Comparison of ENCODE assay signal across 1 cellular context in the genomic region with DNA sequence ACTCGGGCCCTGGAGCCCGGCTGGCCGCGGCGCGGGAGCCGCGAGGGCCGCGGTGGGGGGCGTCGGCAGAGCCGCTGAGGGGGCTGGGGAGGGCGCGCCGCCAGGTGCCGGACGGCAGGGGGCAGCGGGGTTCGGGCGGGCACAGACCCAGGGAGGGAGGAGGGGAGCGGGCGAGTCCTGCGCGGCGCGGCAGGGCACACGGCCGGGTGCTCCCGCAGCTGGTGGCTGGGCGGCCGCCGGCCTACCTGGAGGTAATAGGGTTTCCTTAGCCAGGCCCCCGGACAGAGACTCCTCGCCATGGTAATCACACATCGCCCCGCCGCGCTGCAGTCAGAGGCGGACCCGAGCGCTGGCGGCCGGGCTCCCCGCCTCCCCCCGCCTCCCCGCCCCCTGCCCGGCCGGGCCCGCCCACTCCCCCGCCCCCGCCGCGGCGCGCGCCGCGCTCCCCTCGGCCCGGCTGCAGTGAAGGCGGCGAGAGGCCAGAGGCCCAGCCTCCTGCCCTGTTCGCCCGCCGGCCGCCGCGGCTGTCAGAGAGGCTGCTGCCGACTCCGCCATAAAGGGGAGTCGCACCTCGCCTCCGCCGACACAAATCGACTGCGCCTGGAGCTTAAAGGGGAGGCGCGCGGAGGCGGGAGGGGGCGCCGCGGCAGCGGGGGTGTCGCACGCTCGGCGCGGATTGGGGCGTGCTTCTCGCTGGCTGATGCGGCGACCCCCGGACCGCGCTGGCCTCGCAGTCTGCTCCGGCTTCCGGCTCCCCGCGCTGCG.
A peak's percentile ranks its signal among the peaks of the same experiment; 100 is the strongest.
TF ChIP-seq lines count a peak whose summit lies in the region.

A gene (minus strand): TSS at position 332 of the 765 bp plus-strand sequence. CDS start 33 bp downstream, at position 299.

TF ChIP-seq in HepG2, 621 proteins besides CTCF, POLR2A, EP300 and RAD21 (continued from another document and continues in another):
- TF ChIP-seq, protein P1, sequence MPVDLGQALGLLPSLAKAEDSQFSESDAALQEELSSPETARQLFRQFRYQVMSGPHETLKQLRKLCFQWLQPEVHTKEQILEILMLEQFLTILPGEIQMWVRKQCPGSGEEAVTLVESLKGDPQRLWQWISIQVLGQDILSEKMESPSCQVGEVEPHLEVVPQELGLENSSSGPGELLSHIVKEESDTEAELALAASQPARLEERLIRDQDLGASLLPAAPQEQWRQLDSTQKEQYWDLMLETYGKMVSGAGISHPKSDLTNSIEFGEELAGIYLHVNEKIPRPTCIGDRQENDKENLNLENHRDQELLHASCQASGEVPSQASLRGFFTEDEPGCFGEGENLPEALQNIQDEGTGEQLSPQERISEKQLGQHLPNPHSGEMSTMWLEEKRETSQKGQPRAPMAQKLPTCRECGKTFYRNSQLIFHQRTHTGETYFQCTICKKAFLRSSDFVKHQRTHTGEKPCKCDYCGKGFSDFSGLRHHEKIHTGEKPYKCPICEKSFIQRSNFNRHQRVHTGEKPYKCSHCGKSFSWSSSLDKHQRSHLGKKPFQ (CRISPR knock-in tag; IDR thresholded peaks at IDR 0.05; ENCODE audit: insufficient replicate concordance): no peak
- TF ChIP-seq PCBP1 (IDR thresholded peaks at IDR 0.05; ENCODE audit: borderline replicate concordance, low read depth, low read length) (no peak), ARNT (IDR thresholded peaks at IDR 0.05) (no peak), U2AF1 (optimal IDR thresholded peaks at IDR 0.05; ENCODE audit: low read depth, low read length) (no peak), POGZ (CRISPR knock-in tag; IDR thresholded peaks at IDR 0.05) (peak; percentile 64), ZZZ3 (CRISPR knock-in tag; IDR thresholded peaks at IDR 0.05; ENCODE audit: borderline replicate concordance) (0 out of 2 replicates have a peak, but pooled peaks have one; percentile 50), ARNT2 (CRISPR knock-in tag; IDR thresholded peaks at IDR 0.05; ENCODE audit: low read depth) (peak; percentile 71), RXRB (CRISPR knock-in tag; IDR thresholded peaks at IDR 0.05; ENCODE audit: borderline replicate concordance) (peak; percentile 27; the same call in 1 of the 2 replicates), MYNN (CRISPR knock-in tag; IDR thresholded peaks at IDR 0.05; ENCODE audit: low read depth) (no peak), MED8 (CRISPR knock-in tag; IDR thresholded peaks at IDR 0.05; ENCODE audit: insufficient replicate concordance) (peak; percentile 45), ZNF564 (CRISPR knock-in tag; IDR thresholded peaks at IDR 0.05) (0 out of 2 replicates have a peak, but pooled peaks have one; percentile 34), FOXJ3 (CRISPR knock-in tag; IDR thresholded peaks at IDR 0.05; ENCODE audit: borderline replicate concordance) (no peak), U2AF2 (IDR thresholded peaks at IDR 0.05; ENCODE audit: low read depth, low read length) (no peak), ZNF468 (CRISPR knock-in tag; IDR thresholded peaks at IDR 0.05) (no peak), ZNF296 (CRISPR knock-in tag; conservative IDR thresholded peaks at IDR 0.05) (no peak), KLF16 (CRISPR knock-in tag; IDR thresholded peaks at IDR 0.05) (peak in 1 of 2 experiments; percentile 48; a peak in 1 of 4 replicates), HOXA3 (CRISPR knock-in tag; IDR thresholded peaks at IDR 0.05) (peak; percentile 53), LCORL (IDR thresholded peaks at IDR 0.05) (no peak), LCORL (CRISPR knock-in tag; IDR thresholded peaks at IDR 0.05) (peak; percentile 33), HNRNPL (IDR thresholded peaks at IDR 0.05; ENCODE audit: low read depth, low read length) (no peak), ZNF777 (CRISPR knock-in tag; IDR thresholded peaks at IDR 0.05) (peak; percentile 76), ZNF598 (CRISPR knock-in tag; IDR thresholded peaks at IDR 0.05; ENCODE audit: borderline replicate concordance) (no peak), ZNF556 (CRISPR knock-in tag; IDR thresholded peaks at IDR 0.05; ENCODE audit: borderline replicate concordance) (0 out of 2 replicates have a peak, but pooled peaks have one; percentile 70), ZNF605 (CRISPR knock-in tag; IDR thresholded peaks at IDR 0.05) (peak; percentile 54; the same call in 1 of the 2 replicates), GABPB1 (CRISPR knock-in tag; IDR thresholded peaks at IDR 0.05) (peak; percentile 70), IRF2 (CRISPR knock-in tag; IDR thresholded peaks at IDR 0.05) (0 out of 2 replicates have a peak, but pooled peaks have one; percentile 17), FOXO1 (CRISPR knock-in tag; IDR thresholded peaks at IDR 0.05) (no peak; the same call in 1 of the 2 replicates), XRCC5 (optimal IDR thresholded peaks at IDR 0.05; ENCODE audit: low read length) (peak; percentile 11)
- TF ChIP-seq, protein P2, sequence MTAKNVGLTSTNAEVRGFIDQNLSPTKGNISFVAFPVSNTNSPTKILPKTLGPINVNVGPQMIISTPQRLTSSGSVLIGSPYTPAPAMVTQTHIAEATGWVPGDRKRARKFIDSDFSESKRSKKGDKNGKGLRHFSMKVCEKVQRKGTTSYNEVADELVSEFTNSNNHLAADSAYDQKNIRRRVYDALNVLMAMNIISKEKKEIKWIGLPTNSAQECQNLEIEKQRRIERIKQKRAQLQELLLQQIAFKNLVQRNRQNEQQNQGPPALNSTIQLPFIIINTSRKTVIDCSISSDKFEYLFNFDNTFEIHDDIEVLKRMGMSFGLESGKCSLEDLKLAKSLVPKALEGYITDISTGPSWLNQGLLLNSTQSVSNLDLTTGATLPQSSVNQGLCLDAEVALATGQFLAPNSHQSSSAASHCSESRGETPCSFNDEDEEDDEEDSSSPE (CRISPR knock-in tag; IDR thresholded peaks at IDR 0.05): peak; percentile 41
- TF ChIP-seq, protein P3, sequence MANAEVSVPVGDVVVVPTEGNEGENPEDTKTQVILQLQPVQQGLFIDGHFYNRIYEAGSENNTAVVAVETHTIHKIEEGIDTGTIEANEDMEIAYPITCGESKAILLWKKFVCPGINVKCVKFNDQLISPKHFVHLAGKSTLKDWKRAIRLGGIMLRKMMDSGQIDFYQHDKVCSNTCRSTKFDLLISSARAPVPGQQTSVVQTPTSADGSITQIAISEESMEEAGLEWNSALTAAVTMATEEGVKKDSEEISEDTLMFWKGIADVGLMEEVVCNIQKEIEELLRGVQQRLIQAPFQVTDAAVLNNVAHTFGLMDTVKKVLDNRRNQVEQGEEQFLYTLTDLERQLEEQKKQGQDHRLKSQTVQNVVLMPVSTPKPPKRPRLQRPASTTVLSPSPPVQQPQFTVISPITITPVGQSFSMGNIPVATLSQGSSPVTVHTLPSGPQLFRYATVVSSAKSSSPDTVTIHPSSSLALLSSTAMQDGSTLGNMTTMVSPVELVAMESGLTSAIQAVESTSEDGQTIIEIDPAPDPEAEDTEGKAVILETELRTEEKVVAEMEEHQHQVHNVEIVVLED (CRISPR knock-in tag; IDR thresholded peaks at IDR 0.05; ENCODE audit: borderline replicate concordance): peak; percentile 49; the same call in 1 of the 2 replicates
- TF ChIP-seq, protein P4, sequence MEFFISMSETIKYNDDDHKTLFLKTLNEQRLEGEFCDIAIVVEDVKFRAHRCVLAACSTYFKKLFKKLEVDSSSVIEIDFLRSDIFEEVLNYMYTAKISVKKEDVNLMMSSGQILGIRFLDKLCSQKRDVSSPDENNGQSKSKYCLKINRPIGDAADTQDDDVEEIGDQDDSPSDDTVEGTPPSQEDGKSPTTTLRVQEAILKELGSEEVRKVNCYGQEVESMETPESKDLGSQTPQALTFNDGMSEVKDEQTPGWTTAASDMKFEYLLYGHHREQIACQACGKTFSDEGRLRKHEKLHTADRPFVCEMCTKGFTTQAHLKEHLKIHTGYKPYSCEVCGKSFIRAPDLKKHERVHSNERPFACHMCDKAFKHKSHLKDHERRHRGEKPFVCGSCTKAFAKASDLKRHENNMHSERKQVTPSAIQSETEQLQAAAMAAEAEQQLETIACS (CRISPR knock-in tag; IDR thresholded peaks at IDR 0.05): peak; percentile 32; the same call in 1 of the 2 replicates
- TF ChIP-seq, protein P5, sequence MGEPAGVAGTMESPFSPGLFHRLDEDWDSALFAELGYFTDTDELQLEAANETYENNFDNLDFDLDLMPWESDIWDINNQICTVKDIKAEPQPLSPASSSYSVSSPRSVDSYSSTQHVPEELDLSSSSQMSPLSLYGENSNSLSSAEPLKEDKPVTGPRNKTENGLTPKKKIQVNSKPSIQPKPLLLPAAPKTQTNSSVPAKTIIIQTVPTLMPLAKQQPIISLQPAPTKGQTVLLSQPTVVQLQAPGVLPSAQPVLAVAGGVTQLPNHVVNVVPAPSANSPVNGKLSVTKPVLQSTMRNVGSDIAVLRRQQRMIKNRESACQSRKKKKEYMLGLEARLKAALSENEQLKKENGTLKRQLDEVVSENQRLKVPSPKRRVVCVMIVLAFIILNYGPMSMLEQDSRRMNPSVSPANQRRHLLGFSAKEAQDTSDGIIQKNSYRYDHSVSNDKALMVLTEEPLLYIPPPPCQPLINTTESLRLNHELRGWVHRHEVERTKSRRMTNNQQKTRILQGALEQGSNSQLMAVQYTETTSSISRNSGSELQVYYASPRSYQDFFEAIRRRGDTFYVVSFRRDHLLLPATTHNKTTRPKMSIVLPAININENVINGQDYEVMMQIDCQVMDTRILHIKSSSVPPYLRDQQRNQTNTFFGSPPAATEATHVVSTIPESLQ (CRISPR knock-in tag; conservative IDR thresholded peaks at IDR 0.05): no peak
- TF ChIP-seq, protein P6, sequence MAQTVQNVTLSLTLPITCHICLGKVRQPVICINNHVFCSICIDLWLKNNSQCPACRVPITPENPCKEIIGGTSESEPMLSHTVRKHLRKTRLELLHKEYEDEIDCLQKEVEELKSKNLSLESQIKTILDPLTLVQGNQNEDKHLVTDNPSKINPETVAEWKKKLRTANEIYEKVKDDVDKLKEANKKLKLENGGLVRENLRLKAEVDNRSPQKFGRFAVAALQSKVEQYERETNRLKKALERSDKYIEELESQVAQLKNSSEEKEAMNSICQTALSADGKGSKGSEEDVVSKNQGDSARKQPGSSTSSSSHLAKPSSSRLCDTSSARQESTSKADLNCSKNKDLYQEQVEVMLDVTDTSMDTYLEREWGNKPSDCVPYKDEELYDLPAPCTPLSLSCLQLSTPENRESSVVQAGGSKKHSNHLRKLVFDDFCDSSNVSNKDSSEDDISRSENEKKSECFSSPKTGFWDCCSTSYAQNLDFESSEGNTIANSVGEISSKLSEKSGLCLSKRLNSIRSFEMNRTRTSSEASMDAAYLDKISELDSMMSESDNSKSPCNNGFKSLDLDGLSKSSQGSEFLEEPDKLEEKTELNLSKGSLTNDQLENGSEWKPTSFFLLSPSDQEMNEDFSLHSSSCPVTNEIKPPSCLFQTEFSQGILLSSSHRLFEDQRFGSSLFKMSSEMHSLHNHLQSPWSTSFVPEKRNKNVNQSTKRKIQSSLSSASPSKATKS (CRISPR knock-in tag; IDR thresholded peaks at IDR 0.05): no peak
- TF ChIP-seq, protein P7, sequence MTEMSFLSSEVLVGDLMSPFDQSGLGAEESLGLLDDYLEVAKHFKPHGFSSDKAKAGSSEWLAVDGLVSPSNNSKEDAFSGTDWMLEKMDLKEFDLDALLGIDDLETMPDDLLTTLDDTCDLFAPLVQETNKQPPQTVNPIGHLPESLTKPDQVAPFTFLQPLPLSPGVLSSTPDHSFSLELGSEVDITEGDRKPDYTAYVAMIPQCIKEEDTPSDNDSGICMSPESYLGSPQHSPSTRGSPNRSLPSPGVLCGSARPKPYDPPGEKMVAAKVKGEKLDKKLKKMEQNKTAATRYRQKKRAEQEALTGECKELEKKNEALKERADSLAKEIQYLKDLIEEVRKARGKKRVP (CRISPR knock-in tag; IDR thresholded peaks at IDR 0.05): no peak
- TF ChIP-seq, protein P8, sequence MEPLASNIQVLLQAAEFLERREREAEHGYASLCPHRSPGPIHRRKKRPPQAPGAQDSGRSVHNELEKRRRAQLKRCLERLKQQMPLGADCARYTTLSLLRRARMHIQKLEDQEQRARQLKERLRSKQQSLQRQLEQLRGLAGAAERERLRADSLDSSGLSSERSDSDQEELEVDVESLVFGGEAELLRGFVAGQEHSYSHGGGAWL (CRISPR knock-in tag; IDR thresholded peaks at IDR 0.05): 0 out of 2 replicates have a peak, but pooled peaks have one; percentile 31
- TF ChIP-seq, protein P9, sequence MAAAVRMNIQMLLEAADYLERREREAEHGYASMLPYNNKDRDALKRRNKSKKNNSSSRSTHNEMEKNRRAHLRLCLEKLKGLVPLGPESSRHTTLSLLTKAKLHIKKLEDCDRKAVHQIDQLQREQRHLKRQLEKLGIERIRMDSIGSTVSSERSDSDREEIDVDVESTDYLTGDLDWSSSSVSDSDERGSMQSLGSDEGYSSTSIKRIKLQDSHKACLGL (CRISPR knock-in tag; IDR thresholded peaks at IDR 0.05): peak; percentile 60; the same call in 1 of the 2 replicates
- TF ChIP-seq, protein P10, sequence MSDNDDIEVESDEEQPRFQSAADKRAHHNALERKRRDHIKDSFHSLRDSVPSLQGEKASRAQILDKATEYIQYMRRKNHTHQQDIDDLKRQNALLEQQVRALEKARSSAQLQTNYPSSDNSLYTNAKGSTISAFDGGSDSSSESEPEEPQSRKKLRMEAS (IDR thresholded peaks at IDR 0.05): peak; percentile 67
- TF ChIP-seq, protein P11, sequence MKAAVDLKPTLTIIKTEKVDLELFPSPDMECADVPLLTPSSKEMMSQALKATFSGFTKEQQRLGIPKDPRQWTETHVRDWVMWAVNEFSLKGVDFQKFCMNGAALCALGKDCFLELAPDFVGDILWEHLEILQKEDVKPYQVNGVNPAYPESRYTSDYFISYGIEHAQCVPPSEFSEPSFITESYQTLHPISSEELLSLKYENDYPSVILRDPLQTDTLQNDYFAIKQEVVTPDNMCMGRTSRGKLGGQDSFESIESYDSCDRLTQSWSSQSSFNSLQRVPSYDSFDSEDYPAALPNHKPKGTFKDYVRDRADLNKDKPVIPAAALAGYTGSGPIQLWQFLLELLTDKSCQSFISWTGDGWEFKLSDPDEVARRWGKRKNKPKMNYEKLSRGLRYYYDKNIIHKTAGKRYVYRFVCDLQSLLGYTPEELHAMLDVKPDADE (CRISPR knock-in tag; IDR thresholded peaks at IDR 0.05): no peak
- TF ChIP-seq, protein P12, sequence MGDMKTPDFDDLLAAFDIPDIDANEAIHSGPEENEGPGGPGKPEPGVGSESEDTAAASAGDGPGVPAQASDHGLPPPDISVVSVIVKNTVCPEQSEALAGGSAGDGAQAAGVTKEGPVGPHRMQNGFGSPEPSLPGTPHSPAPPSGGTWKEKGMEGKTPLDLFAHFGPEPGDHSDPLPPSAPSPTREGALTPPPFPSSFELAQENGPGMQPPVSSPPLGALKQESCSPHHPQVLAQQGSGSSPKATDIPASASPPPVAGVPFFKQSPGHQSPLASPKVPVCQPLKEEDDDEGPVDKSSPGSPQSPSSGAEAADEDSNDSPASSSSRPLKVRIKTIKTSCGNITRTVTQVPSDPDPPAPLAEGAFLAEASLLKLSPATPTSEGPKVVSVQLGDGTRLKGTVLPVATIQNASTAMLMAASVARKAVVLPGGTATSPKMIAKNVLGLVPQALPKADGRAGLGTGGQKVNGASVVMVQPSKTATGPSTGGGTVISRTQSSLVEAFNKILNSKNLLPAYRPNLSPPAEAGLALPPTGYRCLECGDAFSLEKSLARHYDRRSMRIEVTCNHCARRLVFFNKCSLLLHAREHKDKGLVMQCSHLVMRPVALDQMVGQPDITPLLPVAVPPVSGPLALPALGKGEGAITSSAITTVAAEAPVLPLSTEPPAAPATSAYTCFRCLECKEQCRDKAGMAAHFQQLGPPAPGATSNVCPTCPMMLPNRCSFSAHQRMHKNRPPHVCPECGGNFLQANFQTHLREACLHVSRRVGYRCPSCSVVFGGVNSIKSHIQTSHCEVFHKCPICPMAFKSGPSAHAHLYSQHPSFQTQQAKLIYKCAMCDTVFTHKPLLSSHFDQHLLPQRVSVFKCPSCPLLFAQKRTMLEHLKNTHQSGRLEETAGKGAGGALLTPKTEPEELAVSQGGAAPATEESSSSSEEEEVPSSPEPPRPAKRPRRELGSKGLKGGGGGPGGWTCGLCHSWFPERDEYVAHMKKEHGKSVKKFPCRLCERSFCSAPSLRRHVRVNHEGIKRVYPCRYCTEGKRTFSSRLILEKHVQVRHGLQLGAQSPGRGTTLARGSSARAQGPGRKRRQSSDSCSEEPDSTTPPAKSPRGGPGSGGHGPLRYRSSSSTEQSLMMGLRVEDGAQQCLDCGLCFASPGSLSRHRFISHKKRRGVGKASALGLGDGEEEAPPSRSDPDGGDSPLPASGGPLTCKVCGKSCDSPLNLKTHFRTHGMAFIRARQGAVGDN (CRISPR knock-in tag; IDR thresholded peaks at IDR 0.05): peak; percentile 77
